20 cellular contexts compared by ENCODE assay signal in genomic region chr2:70344195-70344594, GRCh38. TPM values are rescaled to one million over a fixed set of nuclear protein-coding genes. Genes with fewer than 3 reads are reported as not detected.
DNase-seq lines count a peak whose midpoint lies in the region; ATAC-seq and TF ChIP-seq lines count a peak whose summit lies in the region.
"Had no signal": no experiment of that assay in that cellular context is flagged by ENCODE, and none has a peak within 500 bp of the region (broad histone marks: within the 10 kb centered on the region; RNA-seq: fewer than 3 reads in every experiment).

No MANE protein-coding gene starts in this region.

- no peak overlapping the region for H2BK120ac ChIP-seq in mesenchymal stem cell (ENCODE audit: low read depth, low read length)

- TF ChIP-seq CTCF in epithelial cell of esophagus (IDR thresholded peaks at IDR 0.05; ENCODE audit: insufficient read depth, low read depth, low read length, missing control alignments): no peak

- H3K4ac ChIP-seq in mesenchymal stem cell (ENCODE audit: low read depth in 1 of 2, low read length in 2 of 2): no peak overlapping the region

- H3K4me1 Mint-ChIP-seq in stimulated activated effector memory CD8-positive, alpha-beta T cell treated with anti-CD3 and anti-CD28 coated beads, Interleukin-12 subunit alpha, Interleukin-12 subunit beta, amount 100 ng/mL, for 72 hours: peaks cover 6% of the 10 kb centered on the region

- H3K27ac ChIP-seq in mesenchymal stem cell (ENCODE audit: low read length, poor library complexity, severe bottlenecking): no peak overlapping the region
- H3K27ac ChIP-seq: psoas muscle, spleen, thoracic aorta had no signal

- H2BK15ac ChIP-seq in mesenchymal stem cell (ENCODE audit: low read depth, poor library complexity, severe bottlenecking): no peak overlapping the region

- no peak overlapping the region for H3K4me2 ChIP-seq in mesenchymal stem cell (ENCODE audit: low read length, poor library complexity, severe bottlenecking)

- H3K14ac ChIP-seq in mesenchymal stem cell (ENCODE audit: low read length in 2 of 2): no peak overlapping the region

- H3K9ac ChIP-seq in mesenchymal stem cell (ENCODE audit: low read length): no peak overlapping the region

- no peak overlapping the region for H3K18ac ChIP-seq in mesenchymal stem cell (ENCODE audit: low read depth in 1 of 2, low read length in 2 of 2)

- H3K27ac Mint-ChIP-seq in activated naive CD4-positive, alpha-beta T cell treated with anti-CD3 and anti-CD28 coated beads, Interleukin-2, amount 50 U/mL, for 72 hours: no peak overlapping the region
- H3K27ac Mint-ChIP-seq in stimulated activated effector memory CD8-positive, alpha-beta T cell treated with anti-CD3 and anti-CD28 coated beads, Interleukin-12 subunit alpha, Interleukin-12 subunit beta, amount 100 ng/mL, for 72 hours: no peak overlapping the region
- H3K27ac Mint-ChIP-seq: CD4-positive, CD25-positive, alpha-beta regulatory T cell had no signal

- DNase-seq in activated naive CD4-positive, alpha-beta T cell treated with anti-CD3 and anti-CD28 coated beads, Interleukin-2, amount 50 U/mL, for 72 hours (ENCODE audit: low spot score in 2 of 2): no peak
- no peak for DNase-seq in activated naive CD4-positive, alpha-beta T cell treated with anti-CD3 and anti-CD28 coated beads, Interleukin-2, amount 50 U/mL, for 16 hours
- peak; percentile 55 for DNase-seq in M059J (ENCODE audit: low read depth)
- peak; percentile 96 for DNase-seq in epithelial cell of esophagus (ENCODE audit: low read depth)
- no peak for DNase-seq in stimulated activated effector memory CD8-positive, alpha-beta T cell treated with anti-CD3 and anti-CD28 coated beads, Interleukin-12 subunit alpha, Interleukin-12 subunit beta, amount 100 ng/mL, for 72 hours (ENCODE audit: low spot score in 2 of 2)
- DNase-seq in NCI-H1105 (lab: John Stamatoyannopoulos, UW): no peak
- no peak for DNase-seq in mesenchymal stem cell
- DNase-seq: activated effector memory CD4-positive, alpha-beta T cell treated with Interleukin-2 at 50 U/mL for 16 hours; CD4-positive, CD25-positive, alpha-beta regulatory T cell; effector memory CD4-positive, alpha-beta T cell; foreskin melanocyte; left colon; midbrain; NCI-H1092 treated with DMSO at 0.1 percent for 48 hours; NCI-H2171; NCI-H774; psoas muscle; spleen had no signal

- H2AFZ ChIP-seq in mesenchymal stem cell (ENCODE audit: low read depth, low read length): no peak overlapping the region

- peaks cover 4 to 44% of the 10 kb centered on the region in 2 experiments for H3K27me3 ChIP-seq in mesenchymal stem cell (ENCODE audit: control insufficient read depth in 1 of 2, insufficient read depth in 1 of 2, low read length in 2 of 2)

- H3K23ac ChIP-seq in mesenchymal stem cell (ENCODE audit: low read length in 2 of 2): no peak overlapping the region

- H3K9me3 Mint-ChIP-seq in activated naive CD4-positive, alpha-beta T cell treated with anti-CD3 and anti-CD28 coated beads, Interleukin-2, amount 50 U/mL, for 72 hours: no peaks in the 10 kb centered on the region
- no peaks in the 10 kb centered on the region for H3K9me3 Mint-ChIP-seq in stimulated activated effector memory CD8-positive, alpha-beta T cell treated with anti-CD3 and anti-CD28 coated beads, Interleukin-12 subunit alpha, Interleukin-12 subunit beta, amount 100 ng/mL, for 72 hours

- no peak overlapping the region for H2BK5ac ChIP-seq in mesenchymal stem cell (ENCODE audit: low read depth, low read length, poor library complexity, severe bottlenecking)

- peak; percentile 47 to 73 for ATAC-seq in activated naive CD4-positive, alpha-beta T cell treated with anti-CD3 and anti-CD28 coated beads, Interleukin-2, amount 50 U/mL, for 72 hours
- peak; percentile 70 for ATAC-seq in stimulated activated effector memory CD8-positive, alpha-beta T cell treated with anti-CD3 and anti-CD28 coated beads, Interleukin-12 subunit alpha, Interleukin-12 subunit beta, amount 100 ng/mL, for 72 hours
- ATAC-seq in HG02981 (IDR thresholded peaks at IDR 0.05; ENCODE audit: unreplicated experiment): no peak
- ATAC-seq: left colon, psoas muscle had no signal

- H2AK5ac ChIP-seq in mesenchymal stem cell (ENCODE audit: low read length, severe bottlenecking): no peak overlapping the region

- H3K4me3 ChIP-seq in epithelial cell of esophagus (ENCODE audit: low read length) (no peak overlapping the region), mesenchymal stem cell (ENCODE audit: insufficient read depth in 1 of 2, low read depth in 1 of 2, low read length in 2 of 2) (no peak overlapping the region)
- H3K4me3 ChIP-seq: psoas muscle, spleen, thoracic aorta had no signal

- 28% methylated on average over 1 of the region's 1 CpG for WGBS in mesenchymal stem cell

- H3K36me3 ChIP-seq in mesenchymal stem cell (ENCODE audit: control insufficient read depth in 1 of 2, insufficient read depth in 2 of 2, low read depth in 1 of 2, low read length in 2 of 2): no peaks in the 10 kb centered on the region
- H3K36me3 ChIP-seq: spleen, thoracic aorta had no signal

- H3K4me1 ChIP-seq in mesenchymal stem cell (ENCODE audit: control insufficient read depth, insufficient read depth, low read depth, low read length): peaks cover 1% of the 10 kb centered on the region
- H3K4me1 ChIP-seq: psoas muscle had no signal

- no peaks in the 10 kb centered on the region for H3K36me3 Mint-ChIP-seq in activated naive CD4-positive, alpha-beta T cell treated with anti-CD3 and anti-CD28 coated beads, Interleukin-2, amount 50 U/mL, for 72 hours
- H3K36me3 Mint-ChIP-seq in stimulated activated effector memory CD8-positive, alpha-beta T cell treated with anti-CD3 and anti-CD28 coated beads, Interleukin-12 subunit alpha, Interleukin-12 subunit beta, amount 100 ng/mL, for 72 hours: no peaks in the 10 kb centered on the region
- H3K36me3 Mint-ChIP-seq: CD4-positive, CD25-positive, alpha-beta regulatory T cell had no signal

- no peak overlapping the region for H2BK12ac ChIP-seq in mesenchymal stem cell (ENCODE audit: low read length in 2 of 2)

- no peaks in the 10 kb centered on the region for H3K9me3 ChIP-seq in mesenchymal stem cell (ENCODE audit: control insufficient read depth, low read length)
- H3K9me3 ChIP-seq: psoas muscle, spleen, thoracic aorta had no signal

- no peak overlapping the region for H4K91ac ChIP-seq in mesenchymal stem cell (ENCODE audit: low read length)

- H4K8ac ChIP-seq in mesenchymal stem cell (ENCODE audit: low read length): no peak overlapping the region

- H3K4me3 Mint-ChIP-seq in stimulated activated effector memory CD8-positive, alpha-beta T cell treated with anti-CD3 and anti-CD28 coated beads, Interleukin-12 subunit alpha, Interleukin-12 subunit beta, amount 100 ng/mL, for 72 hours: no peak overlapping the region
- H3K4me3 Mint-ChIP-seq: CD4-positive, CD25-positive, alpha-beta regulatory T cell had no signal

- H3K79me1 ChIP-seq in mesenchymal stem cell (replicated peaks; ENCODE audit: low read length, poor library complexity, severe bottlenecking): no peaks in the 10 kb centered on the region

RNA-seq across cellular contexts. Expression of gene FAM136A, which starts 42.3 kb away (rescaled TPM):
- total RNA-seq in activated naive CD4-positive, alpha-beta T cell treated with anti-CD3 and anti-CD28 coated beads, Interleukin-2, amount 50 U/mL, for 72 hours: 10 to 100 TPM; 33.6 to 47.7 TPM
- total RNA-seq in M059J (2014; rRNA removed; shearing (Covaris generic)): 69.1 and 73.0 TPM in 2 replicates
- polyA plus RNA-seq in mesenchymal stem cell (2013, experiment 1 of 2): 26.1 TPM
- polyA plus RNA-seq in mesenchymal stem cell (2013, experiment 2 of 2): 26.4 TPM

RNA-seq across cellular contexts. Expression of gene SNRPG, which starts 50.7 kb away (rescaled TPM):
- 100 to 1,000 TPM; 388 to 432 TPM for total RNA-seq in activated naive CD4-positive, alpha-beta T cell treated with anti-CD3 and anti-CD28 coated beads, Interleukin-2, amount 50 U/mL, for 72 hours
- 229 and 376 TPM in 2 replicates for total RNA-seq in M059J (2014; rRNA removed; shearing (Covaris generic))
- 216 TPM for polyA plus RNA-seq in mesenchymal stem cell (2013, experiment 1 of 2)
- 232 TPM for polyA plus RNA-seq in mesenchymal stem cell (2013, experiment 2 of 2)

Comparison
In these comparisons a context has a peak if more than half of its experiments do, and no peak if none do; other contexts are left out.
1. DNase-seq: peak in M059J (single experiment) and epithelial cell of esophagus (single experiment); none in activated naive CD4-positive, alpha-beta T cell treated with anti-CD3 and anti-CD28 coated beads, Interleukin-2, amount 50 U/mL, for 72 hours (0 of 2), activated naive CD4-positive, alpha-beta T cell treated with anti-CD3 and anti-CD28 coated beads, Interleukin-2, amount 50 U/mL, for 16 hours (single experiment), stimulated activated effector memory CD8-positive, alpha-beta T cell treated with anti-CD3 and anti-CD28 coated beads, Interleukin-12 subunit alpha, Interleukin-12 subunit beta, amount 100 ng/mL, for 72 hours (0 of 2), NCI-H1105 (single experiment) and mesenchymal stem cell (single experiment).